In genomic region chr15:98164986-98165385, GRCh38 we compare ENCODE assay signal across 19 cellular contexts.
DNase-seq lines count a peak whose midpoint lies in the region; ATAC-seq and TF ChIP-seq lines count a peak whose summit lies in the region.
"Had no signal": no experiment of that assay in that cellular context is flagged by ENCODE, and none has a peak within 500 bp of the region (broad histone marks: within the 10 kb centered on the region; RNA-seq: fewer than 3 reads in every experiment).

No MANE protein-coding gene starts in this region.

- no peak for TF ChIP-seq POLR2A in breast epithelium (IDR thresholded peaks at IDR 0.05)

- H3K4me1 Mint-ChIP-seq in MCF 10A (ENCODE audit: insufficient read depth, unreplicated experiment) = peaks cover 38% of the 10 kb centered on the region

- H3K36me3 Mint-ChIP-seq in MCF 10A (ENCODE audit: insufficient read depth, unreplicated experiment) = peaks cover 6% of the 10 kb centered on the region
- H3K36me3 Mint-ChIP-seq: CD4-positive, CD25-positive, alpha-beta regulatory T cell; CD8-positive, alpha-beta memory T cell had no signal

- no peak overlapping the region for H3K4me3 ChIP-seq in breast epithelium
- H3K4me3 ChIP-seq in RWPE2 (ENCODE audit: severe bottlenecking) = no peak overlapping the region
- H3K4me3 ChIP-seq: GM23248 had no signal

- H3K27me3 Mint-ChIP-seq in MCF 10A (ENCODE audit: insufficient read depth, unreplicated experiment) = no peaks in the 10 kb centered on the region
- H3K27me3 Mint-ChIP-seq: CD8-positive, alpha-beta memory T cell had no signal

- H3K27me3 ChIP-seq in breast epithelium (peaks cover 0 to 5% of the 10 kb centered on the region in 2 donors), RWPE2 (ENCODE audit: insufficient read depth, poor library complexity, severe bottlenecking) (no peaks in the 10 kb centered on the region)

- H3K9me3 Mint-ChIP-seq in MCF 10A (ENCODE audit: unreplicated experiment) = no peaks in the 10 kb centered on the region
- H3K9me3 Mint-ChIP-seq: CD8-positive, alpha-beta memory T cell had no signal

- DNase-seq in MCF 10A (ENCODE audit: unreplicated experiment) = no peak
- no peak for DNase-seq in breast epithelium (ENCODE audit: low spot score in 2 of 2)
- no peak for DNase-seq in RWPE2 (ENCODE audit: low spot score)
- DNase-seq in epithelial cell of prostate (ENCODE audit: low read depth, low spot score) = no peak
- DNase-seq in posterior cingulate gyrus = no peak
- no peak for DNase-seq in retina
- no peak for DNase-seq in amygdala (lab: John Stamatoyannopoulos, UW)
- DNase-seq: C1 segment of cervical spinal cord; CD4-positive, CD25-positive, alpha-beta regulatory T cell; CD8-positive, alpha-beta memory T cell; COR-L47; DMS 273 treated with DMSO at 0.1 percent for 48 hours; DMS53; DND-41; HCEC 1CT had no signal

- H3K27ac ChIP-seq in breast epithelium (no peak overlapping the region), RWPE2 (ENCODE audit: poor library complexity, severe bottlenecking) (peak overlapping the region; percentile 93), epithelial cell of prostate (peak overlapping the region; percentile 89)
- H3K27ac ChIP-seq: 22Rv1, GM23248, HL-60 had no signal

- H3K27ac Mint-ChIP-seq in MCF 10A (ENCODE audit: low read depth, unreplicated experiment) = peak overlapping the region; percentile 81
- H3K27ac Mint-ChIP-seq: CD4-positive, CD25-positive, alpha-beta regulatory T cell; CD8-positive, alpha-beta memory T cell had no signal

- TF ChIP-seq CTCF in MCF 10A (IDR thresholded peaks at IDR 0.05; ENCODE audit: unreplicated experiment) (no peak), breast epithelium (IDR thresholded peaks at IDR 0.05) (no peak), RWPE2 (IDR thresholded peaks at IDR 0.05; ENCODE audit: poor library complexity, severe bottlenecking) (no peak)

- H3K36me3 ChIP-seq in breast epithelium (no peaks in the 10 kb centered on the region), RWPE2 (ENCODE audit: low read depth) (no peaks in the 10 kb centered on the region)

- H3K9me3 ChIP-seq in breast epithelium (no peaks in the 10 kb centered on the region), RWPE2 (ENCODE audit: severe bottlenecking) (no peaks in the 10 kb centered on the region)

- no peak overlapping the region for H3K4me3 Mint-ChIP-seq in MCF 10A (ENCODE audit: unreplicated experiment)
- H3K4me3 Mint-ChIP-seq: CD4-positive, CD25-positive, alpha-beta regulatory T cell; CD8-positive, alpha-beta memory T cell had no signal

- H3K4me1 ChIP-seq in breast epithelium (no peaks in the 10 kb centered on the region), RWPE2 (ENCODE audit: insufficient read depth, poor library complexity, severe bottlenecking) (peaks cover 26% of the 10 kb centered on the region)

- intact Hi-C loops in MCF 10A (cut with micrococcal nuclease) = no loop called here
- intact Hi-C loops in breast epithelium (cut with DNase I; ENCODE audit: low total_unique reads) = no loop called here
- intact Hi-C loops in posterior cingulate gyrus (cut with DNase I) = no loop called here

- BruUV-seq in MCF 10A (replicated peaks; lab: Mats Ljungman, UMichigan) = no TSS peak

- ATAC-seq in RWPE2 (ENCODE audit: low read depth) = no peak
- no peak for ATAC-seq in GM19397 (IDR thresholded peaks at IDR 0.05; ENCODE audit: unreplicated experiment)

- POLR2A ChIA-PET in MCF 10A (lab: Yijun Ruan, JAX) = interaction anchor here (0.6 to 2.2 kb wide), 3 partner anchors 10 to 799 kb away, joined by 3 to 6 read pairs (median 6); no protein-coding TSS in a partner anchor

- CTCF ChIA-PET in MCF 10A (lab: Yijun Ruan, JAX) = interaction anchor here (1.0 to 3.4 kb wide), 2 partner anchors 13 to 267 kb away, joined by 3 to 18 read pairs; no protein-coding TSS in a partner anchor

Comparison
In these comparisons a context has a peak if more than half of its experiments do, and no peak if none do; other contexts are left out.
1. H3K27ac ChIP-seq: peak in RWPE2 (single experiment) and epithelial cell of prostate (single experiment); none in breast epithelium (0 of 2).